1 cellular context compared by ENCODE assay signal in genomic region chr17:50151041-50151936, GRCh38.
A peak's percentile ranks its signal among the peaks of the same experiment; 100 is the strongest.
TF ChIP-seq lines count a peak whose summit lies in the region.

No MANE protein-coding gene starts in this region.

TF ChIP-seq in Ishikawa, 13 proteins besides CTCF, POLR2A, EP300 and RAD21:
- TF ChIP-seq, protein P1, sequence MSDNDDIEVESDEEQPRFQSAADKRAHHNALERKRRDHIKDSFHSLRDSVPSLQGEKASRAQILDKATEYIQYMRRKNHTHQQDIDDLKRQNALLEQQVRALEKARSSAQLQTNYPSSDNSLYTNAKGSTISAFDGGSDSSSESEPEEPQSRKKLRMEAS (IDR thresholded peaks at IDR 0.05), result no peak; the same call in 1 of the 2 replicates
- TF ChIP-seq FOXM1 (IDR thresholded peaks at IDR 0.05; ENCODE audit: borderline replicate concordance, low read depth) (no peak), TAF1 (IDR thresholded peaks at IDR 0.05; ENCODE audit: low read depth) (peak; percentile 69; the same call in 1 of the 2 replicates), TEAD4 (IDR thresholded peaks at IDR 0.05) (0 out of 2 replicates have a peak, but pooled peaks have one; percentile 12), TCF12 (IDR thresholded peaks at IDR 0.05; ENCODE audit: low read depth) (0 out of 2 replicates have a peak, but pooled peaks have one; percentile 1), YY1 (IDR thresholded peaks at IDR 0.05; ENCODE audit: low read depth) (no peak)
